22 cellular contexts compared by ENCODE assay signal in the genomic region with DNA sequence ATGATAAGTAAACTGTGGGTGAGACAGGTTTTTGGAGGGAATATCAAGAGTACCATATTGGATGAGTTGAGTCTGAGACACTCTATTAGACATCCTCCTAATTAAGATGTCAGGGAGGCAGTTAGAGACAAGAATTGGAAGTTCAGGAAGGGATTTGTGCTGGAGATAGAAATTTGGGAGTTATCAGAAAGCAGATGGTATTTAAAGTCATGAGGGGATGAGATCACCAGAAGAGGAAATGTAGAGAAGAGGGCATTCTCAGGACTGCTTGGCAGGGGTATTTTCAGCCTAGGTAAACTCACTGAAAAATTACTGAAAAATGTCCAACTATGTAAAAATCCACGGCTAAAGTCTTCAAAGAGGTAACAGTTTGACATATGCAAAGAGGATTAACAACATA.
"Had no signal": no experiment of that assay in that cellular context is flagged by ENCODE, and none has a peak within 500 bp of the region (broad histone marks: within the 10 kb centered on the region; RNA-seq: fewer than 3 reads in every experiment).

No MANE protein-coding gene starts in this region.

- H3K4me3 ChIP-seq: coronary artery, esophagus squamous epithelium, gastrocnemius medialis, heart right ventricle, left lung, lower lobe of right lung had no signal

- H3K36me3 ChIP-seq: esophagus squamous epithelium, gastrocnemius medialis, heart right ventricle, left lung, lower lobe of right lung had no signal

- H3K27me3 ChIP-seq: esophagus squamous epithelium, gastrocnemius medialis, heart right ventricle, left lung had no signal

- DNase-seq: cerebellar nuclear complex; effector CD8-positive, alpha-beta T cell; effector memory CD8-positive, alpha-beta T cell; endodermal cell; erythroblast; esophagus squamous epithelium; foreskin melanocyte; gastrocnemius medialis; glutamatergic neuron; head of caudate nucleus; heart right ventricle; hippocampal formation; left cardiac atrium; left lung; left ventricle myocardium superior; lower lobe of right lung; mesendoderm; midbrain; naive thymus-derived CD4-positive, alpha-beta T cell had no signal

- ATAC-seq: effector memory CD8-positive, alpha-beta T cell; esophagus mucosa; gastrocnemius medialis; heart right ventricle; left cardiac atrium; left lung; left ventricle myocardium superior; lower lobe of right lung; naive thymus-derived CD4-positive, alpha-beta T cell had no signal

- H3K9me3 ChIP-seq: gastrocnemius medialis had no signal

- H3K27ac ChIP-seq: coronary artery, epithelial cell of prostate, esophagus squamous epithelium, gastrocnemius medialis, heart right ventricle, left lung, lower lobe of right lung had no signal
